ENCODE assay signal across 8 cellular contexts in the genomic region with DNA sequence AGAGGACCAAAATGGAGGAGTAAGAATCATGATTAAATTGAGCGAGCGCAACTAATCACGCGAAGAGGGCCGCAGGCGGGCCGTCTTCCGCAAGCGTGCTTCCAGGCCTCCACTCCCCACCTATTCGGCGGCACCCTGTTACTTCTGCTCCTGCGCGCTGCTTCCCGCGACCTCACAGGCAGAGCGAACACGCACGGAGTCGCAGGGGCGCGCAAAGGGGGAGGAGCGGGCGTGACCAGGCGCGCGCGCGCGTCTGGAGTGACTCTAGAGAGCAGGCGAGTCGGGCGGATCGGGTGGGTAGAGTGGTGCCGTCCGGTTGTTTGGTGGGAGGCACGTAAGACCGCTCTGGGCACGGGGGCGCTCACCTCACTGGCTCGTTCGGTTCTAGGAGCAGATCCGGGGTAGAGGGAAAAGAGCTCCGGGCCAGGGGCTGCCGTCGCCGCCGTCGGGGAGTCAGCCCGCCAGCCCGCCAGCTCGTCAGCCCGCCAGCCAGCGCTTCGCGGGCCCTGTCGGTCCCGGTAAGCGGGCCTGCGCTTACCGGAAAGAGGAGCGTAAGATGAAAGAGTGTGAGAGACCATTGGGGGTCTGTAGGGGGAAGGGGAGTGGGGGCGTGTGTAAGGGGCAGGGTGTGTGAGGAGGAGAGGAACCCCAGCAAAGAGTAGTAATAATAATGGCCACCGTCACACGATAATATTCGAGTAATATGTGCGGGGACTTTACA. TPM values are rescaled to one million over a fixed set of nuclear protein-coding genes. Genes with fewer than 3 reads are reported as not detected.
A peak's percentile ranks its signal among the peaks of the same experiment; 100 is the strongest.
DNase-seq lines count a peak whose midpoint lies in the region; ATAC-seq, FAIRE-seq and TF ChIP-seq lines count a peak whose summit lies in the region.

Gene CNOT8 (plus strand): TSS at position 377 of the 721 bp plus-strand sequence. CDS start 4,652 bp downstream, outside the sequence.

- DNase-seq in NCI-H128 (lab: John Stamatoyannopoulos, UW; ENCODE audit: unreplicated experiment) (peak; percentile 89), head of caudate nucleus (peak; percentile 97 to 100 (median 99)), pancreas (peak; percentile 97 to 99 (median 98)), tibial artery (peak; percentile 99)
- DNase-seq in activated naive CD8-positive, alpha-beta T cell treated with anti-CD3 and anti-CD28 coated beads, Interleukin-2, amount 10 ng/mL, durations not matched to agents 7 days and 5 days: peak; percentile 97

- H3K9me3 ChIP-seq in SU-DHL-6 (ENCODE audit: insufficient read depth, low read length): no peaks in the 10 kb centered on the region
- H3K9me3 ChIP-seq in pancreas: no peaks in the 10 kb centered on the region
- H3K9me3 ChIP-seq in tibial artery: no peaks in the 10 kb centered on the region

- H3K9me3 Mint-ChIP-seq in activated naive CD8-positive, alpha-beta T cell treated with anti-CD3 and anti-CD28 coated beads, Interleukin-2, amount 10 ng/mL, durations not matched to agents 7 days and 5 days: no peaks in the 10 kb centered on the region

- H3K4me3 Mint-ChIP-seq in activated naive CD8-positive, alpha-beta T cell treated with anti-CD3 and anti-CD28 coated beads, Interleukin-2, amount 10 ng/mL, durations not matched to agents 7 days and 5 days: peak within 1 kb of the TSS; percentile 96

- peak within 1 kb of the TSS; percentile 99 for H3K27ac Mint-ChIP-seq in activated naive CD8-positive, alpha-beta T cell treated with anti-CD3 and anti-CD28 coated beads, Interleukin-2, amount 10 ng/mL, durations not matched to agents 7 days and 5 days

- H3K79me2 ChIP-seq in SU-DHL-6 (ENCODE audit: insufficient read depth, low read length): peaks cover 49% of the 10 kb centered on the region

- H2AFZ ChIP-seq in SU-DHL-6 (ENCODE audit: low read depth, low read length, severe bottlenecking): peak within 1 kb of the TSS; percentile 87

- H3K4me3 ChIP-seq in SU-DHL-6 (ENCODE audit: insufficient read depth, low read length, poor library complexity, severe bottlenecking) (peak within 1 kb of the TSS; percentile 99), pancreas (peak within 1 kb of the TSS; percentile 41 to 73 (median 64)), tibial artery (peak within 1 kb of the TSS; percentile 85 to 92)

- POLR2A ChIA-PET in activated naive CD8-positive, alpha-beta T cell treated with anti-CD3 and anti-CD28 coated beads, Interleukin-2, amount 10 ng/mL, durations not matched to agents 7 days and 5 days (lab: Charles Lee): interaction anchor here (0.6 to 1.1 kb wide), 4 partner anchors 20 to 211 kb away, joined by 3 to 5 read pairs (median 4); no protein-coding TSS in a partner anchor

- H3K36me3 Mint-ChIP-seq in activated naive CD8-positive, alpha-beta T cell treated with anti-CD3 and anti-CD28 coated beads, Interleukin-2, amount 10 ng/mL, durations not matched to agents 7 days and 5 days: peaks cover 13% of the 10 kb centered on the region

- H3K27me3 ChIP-seq in SU-DHL-6 (ENCODE audit: low read length): no peaks in the 10 kb centered on the region
- H3K27me3 ChIP-seq in pancreas: no peaks in the 10 kb centered on the region
- no peaks in the 10 kb centered on the region for H3K27me3 ChIP-seq in tibial artery

- H3K4me2 ChIP-seq in SU-DHL-6 (ENCODE audit: low read depth, low read length, poor library complexity, severe bottlenecking): peak within 1 kb of the TSS; percentile 84

- 0% methylated on average over 64 to 66 of the region's 66 CpGs for WGBS in pancreas, 2 donors

- intact Hi-C loops in head of caudate nucleus (cut with DNase I) (loop anchor here (2.0 kb wide), 2 partner anchors 82 to 104 kb away; partner anchors contain the start of genes LARP1 and MRPL22), pancreas (cut with DNase I) (no loop called here), tibial artery (cut with DNase I; ENCODE audit: low total_unique reads) (loop anchor here (5.0 kb wide), 1 partner anchor 79 kb away; the partner anchor contains the start of gene GEMIN5)

- no peak for FAIRE-seq in pancreas (lab: Jason Lieb, UNC)

- no peaks in the 10 kb centered on the region for H3K9me2 ChIP-seq in SU-DHL-6 (replicated peaks; ENCODE audit: insufficient read depth, low read length)

- TF ChIP-seq CTCF in SU-DHL-6 (IDR thresholded peaks at IDR 0.05; ENCODE audit: insufficient read depth, low read length, poor library complexity, severe bottlenecking): no peak
- TF ChIP-seq CTCF in pancreas (IDR thresholded peaks at IDR 0.05): no peak
- no peak for TF ChIP-seq CTCF in tibial artery (IDR thresholded peaks at IDR 0.05)

- TF ChIP-seq POLR2A in GM10847 (IDR thresholded peaks at IDR 0.05; ENCODE audit: extremely low read depth, insufficient read length): peak; percentile 70

- H3K4me1 Mint-ChIP-seq in activated naive CD8-positive, alpha-beta T cell treated with anti-CD3 and anti-CD28 coated beads, Interleukin-2, amount 10 ng/mL, durations not matched to agents 7 days and 5 days: peaks cover 24% of the 10 kb centered on the region

- peak within 1 kb of the TSS; percentile 74 for H3K9ac ChIP-seq in SU-DHL-6 (ENCODE audit: low read length)

- H3K27ac ChIP-seq in SU-DHL-6 (ENCODE audit: low read depth, low read length) (peak within 1 kb of the TSS; percentile 87), pancreas (peak within 1 kb of the TSS; percentile 96 to 99 (median 98)), tibial artery (peak within 1 kb of the TSS; percentile 98)

- peaks cover 6 to 23% (median 15%) of the 10 kb centered on the region in 3 donors for H3K4me1 ChIP-seq in pancreas
- peaks cover 0 to 45% (median 23%) of the 10 kb centered on the region in 4 donors for H3K4me1 ChIP-seq in tibial artery

- peaks cover 10% of the 10 kb centered on the region; the same call in 1 of the 2 replicates for H3F3A ChIP-seq in SU-DHL-6 (ENCODE audit: insufficient read depth)

- H3K36me3 ChIP-seq in SU-DHL-6 (ENCODE audit: low read length) (peaks cover 4% of the 10 kb centered on the region; the same call in 1 of the 2 replicates), pancreas (no peaks in the 10 kb centered on the region), tibial artery (peaks cover 0 to 3% (median 3%) of the 10 kb centered on the region in 3 donors)

- ATAC-seq in HG02678 (IDR thresholded peaks at IDR 0.05; ENCODE audit: unreplicated experiment) (peak; percentile 78), pancreas (peak; percentile 88 to 93 (median 88))
- peak; percentile 77 for ATAC-seq in activated naive CD8-positive, alpha-beta T cell treated with anti-CD3 and anti-CD28 coated beads, Interleukin-2, amount 10 ng/mL, durations not matched to agents 7 days and 5 days (ENCODE audit: low read depth)

- no peaks in the 10 kb centered on the region for H3K27me3 Mint-ChIP-seq in activated naive CD8-positive, alpha-beta T cell treated with anti-CD3 and anti-CD28 coated beads, Interleukin-2, amount 10 ng/mL, durations not matched to agents 7 days and 5 days

- peaks cover 22% of the 10 kb centered on the region for H4K20me1 ChIP-seq in SU-DHL-6 (ENCODE audit: low read depth, low read length)

RNA-seq across cellular contexts. Expression of gene CNOT8, which starts in this region (rescaled TPM):
- 10 to 100 TPM; 77.7 to 78.3 TPM for total RNA-seq in activated naive CD8-positive, alpha-beta T cell treated with anti-CD3 and anti-CD28 coated beads, Interleukin-2, amount 10 ng/mL, durations not matched to agents 7 days and 5 days
- total RNA-seq in pancreas: 10 to 100 TPM; 11.8 to 27.4 (median 14.9) TPM
- 10 to 100 TPM; 15.0 to 23.0 TPM for polyA plus RNA-seq in pancreas

Comparison
In these comparisons a context has a peak if more than half of its experiments do, and no peak if none do; other contexts are left out.
1. Peak in every context shown above with its lines: DNase-seq, ATAC-seq, H3K4me3 ChIP-seq and H3K27ac ChIP-seq.
2. intact Hi-C loops: an anchor here in head of caudate nucleus (2.0 kb wide) and tibial artery (5.0 kb wide); none called in pancreas.